8 cellular contexts compared by ENCODE assay signal in genomic region chr9:75866273-75866871, GRCh38. TPM values are rescaled to one million over a fixed set of nuclear protein-coding genes. Genes with fewer than 3 reads are reported as not detected.
DNase-seq lines count a peak whose midpoint lies in the region; ATAC-seq, FAIRE-seq and TF ChIP-seq lines count a peak whose summit lies in the region.

No MANE protein-coding gene starts in this region.

- no peak for TF ChIP-seq POLR2A in transverse colon (IDR thresholded peaks at IDR 0.05)

- ATAC-seq in lung (ENCODE audit: insufficient read depth, low FRiP score), result no peak

- H3K27ac ChIP-seq in A673 (ENCODE audit: low read depth, low read length, poor library complexity, severe bottlenecking) (no peak overlapping the region), colonic mucosa (no peak overlapping the region), lung (ENCODE audit: low read depth in 1 of 2, low read length in 1 of 2) (no peak overlapping the region), transverse colon (no peak overlapping the region)

- H3K27me3 ChIP-seq in A673 (replicated peaks; ENCODE audit: insufficient read depth, low read depth, low read length, poor library complexity) (no peaks in the 10 kb centered on the region), colonic mucosa (no peaks in the 10 kb centered on the region), lung (ENCODE audit: control insufficient read depth, insufficient read depth) (no peaks in the 10 kb centered on the region), transverse colon (no peaks in the 10 kb centered on the region)

- peak; percentile 56 for DNase-seq in A673 (ENCODE audit: low spot score)
- DNase-seq in HK-2 (ENCODE audit: unreplicated experiment), result peak; percentile 0
- peak; percentile 36 for DNase-seq in SK-N-DZ (ENCODE audit: low spot score)
- DNase-seq in colonic mucosa, result peak; percentile 75
- peak; percentile 51 for DNase-seq in lung (ENCODE audit: low spot score)
- peak; percentile 52 for DNase-seq in transverse colon
- DNase-seq in activated effector memory CD4-positive, alpha-beta T cell treated with Interleukin-2 at 50 U/mL for 16 hours, result no peak

- H3K9me3 ChIP-seq in A673 (ENCODE audit: low read depth, low read length, poor library complexity, severe bottlenecking) (no peaks in the 10 kb centered on the region), colonic mucosa (no peaks in the 10 kb centered on the region), lung (ENCODE audit: control insufficient read depth in 2 of 2, insufficient read depth in 1 of 2, low read length in 1 of 2) (no peaks in the 10 kb centered on the region), transverse colon (no peaks in the 10 kb centered on the region)

- intact Hi-C loops in A673 (cut with micrococcal nuclease; ENCODE audit: unreplicated experiment) (loop anchor here (1.0 to 10.0 kb wide), 2 partner anchors 438 to 665 kb away; no protein-coding TSS in a partner anchor), colonic mucosa (cut with DNase I) (loop anchor here (2.0 to 10.0 kb wide), 3 partner anchors 428 to 602 kb away; no protein-coding TSS in a partner anchor), transverse colon (cut with DNase I; ENCODE audit: low total_unique reads) (loop anchor here (10.0 kb wide), 1 partner anchor 602 kb away; no protein-coding TSS in a partner anchor)

- WGBS in lung, 2 donors, result 40 to 60% methylated on average over 2 of the region's 2 CpGs
- WGBS in transverse colon (ENCODE audit: low coverage in 1 of 2), 2 donors, result 13 to 31% methylated on average over 1 to 2 of the region's 2 CpGs

- FAIRE-seq in G401.6 (lab: Jason Lieb, UNC), result peak; percentile 94

- no peak overlapping the region for H3K9ac ChIP-seq in colonic mucosa (ENCODE audit: low read depth in 2 of 2, low read length in 2 of 2)

- no peak for TF ChIP-seq EP300 in transverse colon (IDR thresholded peaks at IDR 0.05; ENCODE audit: low read depth)

- H3K36me3 ChIP-seq in A673 (ENCODE audit: insufficient read depth, low read length, poor library complexity, severe bottlenecking), result no peaks in the 10 kb centered on the region
- H3K36me3 ChIP-seq in colonic mucosa, result no peaks in the 10 kb centered on the region
- no peaks in the 10 kb centered on the region for H3K36me3 ChIP-seq in lung (ENCODE audit: control insufficient read depth in 2 of 2, insufficient read depth in 2 of 2, low read length in 2 of 2)
- H3K36me3 ChIP-seq in transverse colon, result no peaks in the 10 kb centered on the region

- CTCF ChIA-PET in A673 (lab: Charles Lee), result interaction anchor here (0.6 to 0.7 kb wide), 4 partner anchors 265 to 766 kb away, joined by 3 to 6 read pairs (median 3); no protein-coding TSS in a partner anchor

- in situ Hi-C loops in transverse colon (cut with MboI; ENCODE audit: low pct_ligation_motif_present in 1 of 4, low pct_unique_long_range_greater_than_20kb in 1 of 4, low sequenced_read_pairs in 3 of 4), result loop anchor here in 3 of 4 donors (10.0 to 25.0 kb wide), 2 partner anchors 438 to 604 kb away; no protein-coding TSS in a partner anchor

- TF ChIP-seq CTCF in A673 (conservative IDR thresholded peaks at IDR 0.05; ENCODE audit: low read depth, low read length), result peak; percentile 78
- peak; percentile 77 for TF ChIP-seq CTCF in colonic mucosa (IDR thresholded peaks at IDR 0.05)
- TF ChIP-seq CTCF in lung (IDR thresholded peaks at IDR 0.05; ENCODE audit: control extremely low read depth, extremely low read depth), result peak; percentile 34
- peak; percentile 69 to 81 (median 79) for TF ChIP-seq CTCF in transverse colon (IDR thresholded peaks at IDR 0.05)

- H3K4me1 ChIP-seq in A673 (ENCODE audit: insufficient read depth, low read length, poor library complexity, severe bottlenecking), result no peaks in the 10 kb centered on the region
- no peaks in the 10 kb centered on the region for H3K4me1 ChIP-seq in colonic mucosa
- H3K4me1 ChIP-seq in lung (ENCODE audit: control insufficient read depth in 2 of 2, insufficient read depth in 2 of 2, low read length in 2 of 2), result peaks cover 0 to 3% of the 10 kb centered on the region in 2 donors
- peaks cover 0 to 5% (median 4%) of the 10 kb centered on the region in 4 donors for H3K4me1 ChIP-seq in transverse colon

- H3K4me3 ChIP-seq in A673 (ENCODE audit: low read depth, low read length, poor library complexity, severe bottlenecking) (no peak overlapping the region), colonic mucosa (no peak overlapping the region), lung (no peak overlapping the region), transverse colon (no peak overlapping the region)

- POLR2A ChIA-PET in A673 (lab: Charles Lee; ENCODE audit: low non-redundant PET), result no interaction called here

- no TSS peak for BruUV-seq in A673 (replicated peaks; lab: Mats Ljungman, UMichigan)

RNA-seq across cellular contexts. Expression of gene PCSK5, which starts 24.1 kb away (rescaled TPM):
- total RNA-seq in A673 (2021) (0.17 and 0.26 TPM in 2 replicates), colonic mucosa (10 to 100 TPM; 36.7 to 55.3 TPM), lung (10 to 100 TPM; 21.0 to 28.2 TPM), transverse colon (100 to 1,000 TPM; 110 to 248 (median 127) TPM)
- 0.03 TPM in 2 replicates for polyA plus RNA-seq in SK-N-DZ (2014; cell fraction: cytosol; rRNA removed)
- polyA plus RNA-seq in SK-N-DZ (2014; cell fraction: nucleus; rRNA removed), result 0.33 and 0.51 TPM in 2 replicates
- polyA plus RNA-seq in lung, result 1 to 10 TPM; 1.9 to 6.2 TPM

Comparison
In these comparisons a context has a peak if more than half of its experiments do, and no peak if none do; other contexts are left out.
1. RNA of gene PCSK5, which starts 24.1 kb away (total RNA-seq): 110 to 248 TPM in transverse colon, 36.7 to 55.3 TPM in colonic mucosa and 21.0 to 28.2 TPM in lung; 0.17 to 0.26 TPM in A673; every median in the first group is over 10 times any median in the second.
2. Peak in every context shown above with its lines, with median percentiles within 50 percentile points of each other: CTCF ChIP-seq.